In the genomic region with DNA sequence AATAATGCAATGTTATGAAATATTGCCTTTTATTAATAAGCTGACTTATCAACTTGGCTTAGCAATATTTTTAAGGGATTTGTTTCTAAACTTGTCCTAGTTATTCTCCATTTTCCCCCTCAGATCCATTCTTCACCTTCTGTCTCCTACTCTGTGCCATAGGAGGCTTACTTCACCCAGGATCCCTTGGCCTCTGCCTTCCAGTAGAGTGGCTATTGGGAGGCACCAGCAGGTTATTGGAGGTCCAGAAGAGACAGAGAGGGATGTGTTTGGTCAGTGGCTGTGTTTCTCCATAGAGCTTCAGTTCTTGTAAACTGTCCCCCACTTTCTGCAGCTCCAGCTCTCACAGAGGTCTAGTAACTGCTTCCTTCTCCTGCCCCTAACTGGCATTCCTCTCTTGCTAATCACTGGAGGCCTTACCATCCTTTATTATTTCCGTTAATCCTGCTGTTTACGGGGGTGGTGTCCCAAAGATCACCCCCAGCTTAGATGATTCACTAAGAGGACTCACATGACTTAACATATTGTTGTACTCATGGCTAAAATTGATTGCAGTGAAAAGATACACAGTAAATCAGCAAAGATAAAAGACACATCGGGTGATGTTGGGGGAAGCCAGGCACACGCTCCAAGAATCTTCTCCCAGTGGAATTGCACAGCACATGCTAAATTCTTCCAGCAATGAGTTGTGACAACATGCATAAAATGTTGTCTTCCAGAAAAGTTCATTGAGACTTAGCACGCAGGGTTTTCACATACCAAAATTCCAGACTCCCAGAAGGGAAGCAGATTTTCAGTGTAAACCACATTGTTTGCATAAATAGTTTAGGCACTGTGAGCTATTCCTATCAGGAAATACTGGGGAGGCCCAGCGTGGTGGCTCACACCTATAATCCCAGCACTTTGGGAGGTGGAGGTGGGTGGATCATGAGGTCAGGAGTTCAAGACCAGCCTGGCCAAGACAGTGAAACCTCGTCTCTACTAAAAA, we compare ENCODE assay signal across 11 cellular contexts.
A peak's percentile ranks its signal among the peaks of the same experiment; 100 is the strongest.
DNase-seq lines count a peak whose midpoint lies in the region; ATAC-seq and TF ChIP-seq lines count a peak whose summit lies in the region.
"Had no signal": no experiment of that assay in that cellular context is flagged by ENCODE, and none has a peak within 500 bp of the region (broad histone marks: within the 10 kb centered on the region; RNA-seq: fewer than 3 reads in every experiment).

No MANE protein-coding gene starts in this region.

- no peaks in the 10 kb centered on the region for H3K36me3 Mint-ChIP-seq in naive thymus-derived CD8-positive, alpha-beta T cell

- H3K27ac ChIP-seq in SK-N-MC: no peak overlapping the region
- peak overlapping the region in 1 of 2 donors; percentile 63 for H3K27ac ChIP-seq in coronary artery
- no peak overlapping the region for H3K27ac ChIP-seq in prostate gland

- H3K27me3 Mint-ChIP-seq in naive thymus-derived CD8-positive, alpha-beta T cell: peaks cover 19 to 44% (median 30%) of the 10 kb centered on the region in 5 donors

- H3K36me3 ChIP-seq in SK-N-MC (ENCODE audit: insufficient read depth, low read length) (no peaks in the 10 kb centered on the region), prostate gland (no peaks in the 10 kb centered on the region)

- POLR2A ChIA-PET in naive thymus-derived CD8-positive, alpha-beta T cell (lab: Charles Lee): no interaction called here

- no peaks in the 10 kb centered on the region for H3K4me1 ChIP-seq in prostate gland (replicated peaks)

- WGBS in prostate gland: 73% methylated on average over 7 of the region's 7 CpGs

- no peak for ATAC-seq in naive thymus-derived CD8-positive, alpha-beta T cell

- no peaks in the 10 kb centered on the region for H3K4me1 Mint-ChIP-seq in naive thymus-derived CD8-positive, alpha-beta T cell

- TF ChIP-seq POLR2A in prostate gland (IDR thresholded peaks at IDR 0.05): no peak

- intact Hi-C loops in prostate gland (cut with DNase I): no loop called here

- H3K4me3 ChIP-seq in SK-N-MC: 0 out of 2 replicates have a peak overlapping the region, but pooled peaks have one; percentile 19
- H3K4me3 ChIP-seq in retinal pigment epithelial cell (ENCODE audit: low read length): no peak overlapping the region
- no peak overlapping the region for H3K4me3 ChIP-seq in coronary artery
- H3K4me3 ChIP-seq in prostate gland: no peak overlapping the region

- DNase-seq in GM04504 (ENCODE audit: low read depth) (peak; percentile 99), SK-N-MC (ENCODE audit: low read depth, low spot score) (peak; percentile 40), fibroblast of peridontal ligament (ENCODE audit: extremely low read depth) (peak; percentile 100), retinal pigment epithelial cell (ENCODE audit: low read depth) (peak; percentile 88), coronary artery (ENCODE audit: low spot score) (no peak), prostate gland (ENCODE audit: low spot score) (no peak)
- no peak for DNase-seq in naive thymus-derived CD8-positive, alpha-beta T cell
- DNase-seq in activated CD4-positive, alpha-beta T cell treated with anti-CD3 and anti-CD28 coated beads, Interleukin-2, amount 50 U/mL, for 4 hours: no peak
- DNase-seq: activated T-cell treated with anti-CD3 and anti-CD28 coated beads, Interleukin-2, amount 50 U/mL, for 48 hours; DND-41; NCI-H1436 had no signal

- no peaks in the 10 kb centered on the region for H3K27me3 ChIP-seq in prostate gland (replicated peaks; ENCODE audit: insufficient read depth)

- H3K27ac Mint-ChIP-seq in naive thymus-derived CD8-positive, alpha-beta T cell: no peak overlapping the region

- H3K9ac ChIP-seq in SK-N-MC (ENCODE audit: insufficient read length): no peak overlapping the region

- H3K9me3 ChIP-seq in SK-N-MC (ENCODE audit: low read depth, low read length) (no peaks in the 10 kb centered on the region), prostate gland (no peaks in the 10 kb centered on the region)

- H3K9me3 Mint-ChIP-seq in naive thymus-derived CD8-positive, alpha-beta T cell: peaks cover 0 to 4% (median 0%) of the 10 kb centered on the region in 9 donors

- no peak overlapping the region for H3K4me3 Mint-ChIP-seq in naive thymus-derived CD8-positive, alpha-beta T cell

- TF ChIP-seq CTCF in retinal pigment epithelial cell (conservative IDR thresholded peaks at IDR 0.05; ENCODE audit: low read depth, low read length) (no peak), coronary artery (IDR thresholded peaks at IDR 0.05) (no peak), prostate gland (IDR thresholded peaks at IDR 0.05) (no peak)

Comparison
In these comparisons a context has a peak if more than half of its experiments do, and no peak if none do; other contexts are left out.
1. DNase-seq: peak in GM04504 (single experiment), SK-N-MC (single experiment), fibroblast of peridontal ligament (single experiment) and retinal pigment epithelial cell (single experiment); none in coronary artery (single experiment), prostate gland (single experiment), naive thymus-derived CD8-positive, alpha-beta T cell (0 of 10) and activated CD4-positive, alpha-beta T cell treated with anti-CD3 and anti-CD28 coated beads, Interleukin-2, amount 50 U/mL, for 4 hours (0 of 2).